ENCODE assay signal across 20 cellular contexts in the genomic region with DNA sequence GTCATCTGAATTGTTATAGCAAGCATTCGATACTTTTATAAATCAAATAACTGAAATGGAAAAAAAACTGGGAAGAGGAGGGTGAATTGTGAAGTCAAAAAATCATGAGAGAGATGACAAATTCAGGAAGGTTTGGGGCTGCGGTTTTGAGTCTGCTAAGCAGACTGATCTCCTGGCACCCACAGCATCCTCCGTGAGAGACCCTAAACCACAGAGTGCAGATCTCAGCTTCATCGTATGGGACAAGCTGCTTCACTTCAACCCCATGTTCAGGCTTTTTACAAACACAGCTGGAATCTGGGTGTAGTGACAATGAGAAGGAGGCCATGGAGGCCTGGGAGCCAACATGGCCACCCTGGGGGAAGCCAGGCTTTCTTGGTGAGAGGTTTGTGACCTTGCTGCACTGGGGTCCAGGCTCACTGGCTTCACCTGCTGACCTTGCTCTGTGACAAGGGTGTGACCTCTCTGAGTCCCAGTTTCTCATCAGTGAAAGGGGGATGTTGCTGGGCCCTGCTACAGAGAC. TPM values are rescaled to one million over a fixed set of nuclear protein-coding genes. Genes with fewer than 3 reads are reported as not detected.
DNase-seq lines count a peak whose midpoint lies in the region; ATAC-seq and TF ChIP-seq lines count a peak whose summit lies in the region.
"Had no signal": no experiment of that assay in that cellular context is flagged by ENCODE, and none has a peak within 500 bp of the region (broad histone marks: within the 10 kb centered on the region; RNA-seq: fewer than 3 reads in every experiment).

No MANE protein-coding gene starts in this region.

- H3K36me3 ChIP-seq in thyroid gland, result peaks cover 33 to 38% of the 10 kb centered on the region in 2 donors

- TF ChIP-seq CTCF in natural killer cell (IDR thresholded peaks at IDR 0.05) (no peak), thyroid gland (IDR thresholded peaks at IDR 0.05) (no peak)

- POLR2A ChIA-PET in activated CD4-positive, alpha-beta T cell treated with anti-CD3 and anti-CD28 coated beads for 36 hours (lab: Charles Lee), result no interaction called here

- H3K27me3 ChIP-seq in thyroid gland, result no peaks in the 10 kb centered on the region
- H3K27me3 ChIP-seq: vagina had no signal

- intact Hi-C loops in activated CD4-positive, alpha-beta T cell treated with anti-CD3 and anti-CD28 coated beads for 36 hours (cut with DNase I, micrococcal nuclease), result loop anchor here in 1 of 2 experiments (1.0 kb wide), 1 partner anchor 14 kb away; no protein-coding TSS in a partner anchor
- intact Hi-C loops in activated T-helper 2 cell treated with anti-CD3 and anti-CD28 coated beads, Interferon-gamma antibody, Interleukin-2, Interleukin-4, amounts not matched to agents 10 μg/mL and 5 μg/mL and 100 μg/mL, durations not matched to agents 14 hours and 24 hours and 36 hours (cut with micrococcal nuclease), result no loop called here
- intact Hi-C loops in natural killer cell (cut with micrococcal nuclease), result no loop called here
- intact Hi-C loops in left colon (cut with DNase I, micrococcal nuclease), result no loop called here
- intact Hi-C loops in thyroid gland (cut with DNase I), result no loop called here

- TF ChIP-seq POLR2A in thyroid gland (IDR thresholded peaks at IDR 0.05), result no peak

- H3K9me3 Mint-ChIP-seq in activated CD4-positive, alpha-beta T cell treated with anti-CD3 and anti-CD28 coated beads for 36 hours (ENCODE audit: low read depth), result no peaks in the 10 kb centered on the region
- H3K9me3 Mint-ChIP-seq in activated T-helper 2 cell treated with anti-CD3 and anti-CD28 coated beads, Interferon-gamma antibody, Interleukin-2, Interleukin-4, amounts not matched to agents 10 μg/mL and 5 μg/mL and 100 μg/mL, durations not matched to agents 14 hours and 24 hours and 36 hours, result no peaks in the 10 kb centered on the region
- H3K9me3 Mint-ChIP-seq in natural killer cell, result no peaks in the 10 kb centered on the region

- H3K4me3 Mint-ChIP-seq in activated CD4-positive, alpha-beta T cell treated with anti-CD3 and anti-CD28 coated beads for 36 hours, result no peak overlapping the region
- no peak overlapping the region for H3K4me3 Mint-ChIP-seq in activated T-helper 2 cell treated with anti-CD3 and anti-CD28 coated beads, Interferon-gamma antibody, Interleukin-2, Interleukin-4, amounts not matched to agents 10 μg/mL and 5 μg/mL and 100 μg/mL, durations not matched to agents 14 hours and 24 hours and 36 hours (ENCODE audit: low read depth)
- H3K4me3 Mint-ChIP-seq in natural killer cell, result peak overlapping the region; percentile 70
- H3K4me3 Mint-ChIP-seq: B cell had no signal

- no peak for DNase-seq in activated CD4-positive, alpha-beta T cell treated with anti-CD3 and anti-CD28 coated beads for 36 hours
- DNase-seq in activated CD4-positive, alpha-beta T cell treated with anti-CD3 and anti-CD28 coated beads for 48 hours, result no peak
- DNase-seq in GDM1 (lab: John Stamatoyannopoulos, UW) (peak; percentile 45), natural killer cell (no peak), left colon (no peak), thyroid gland (no peak)
- DNase-seq in activated T-helper 2 cell treated with anti-CD3 and anti-CD28 coated beads, Interferon-gamma antibody, Interleukin-2, Interleukin-4, amounts not matched to agents 10 μg/mL and 5 μg/mL and 100 μg/mL, durations not matched to agents 14 hours and 24 hours and 36 hours (ENCODE audit: low spot score), result no peak
- DNase-seq: 8988T; activated CD4-positive, alpha-beta T cell treated with anti-CD3 and anti-CD28 coated beads, Interleukin-2, amount 50 U/mL, for 1 hour; activated effector memory CD4-positive, alpha-beta T cell treated with Interleukin-2 at 50 U/mL for 16 hours; cerebellar nuclear complex; erythroblast; foreskin melanocyte; lower lobe of right lung; NCI-H1417; NCI-H524; substantia nigra had no signal

- peaks cover 19 to 32% of the 10 kb centered on the region in 2 donors for H3K4me1 ChIP-seq in thyroid gland
- H3K4me1 ChIP-seq: lower lobe of right lung, vagina had no signal

- H3K27ac ChIP-seq in thyroid gland, result peak overlapping the region in 1 of 3 donors; percentile 3
- H3K27ac ChIP-seq: lower lobe of right lung, vagina had no signal

- WGBS in thyroid gland, 2 donors, result 93 to 94% methylated on average over 4 of the region's 4 CpGs

- peaks cover 50% of the 10 kb centered on the region for H3K4me1 Mint-ChIP-seq in activated CD4-positive, alpha-beta T cell treated with anti-CD3 and anti-CD28 coated beads for 36 hours
- H3K4me1 Mint-ChIP-seq in activated T-helper 2 cell treated with anti-CD3 and anti-CD28 coated beads, Interferon-gamma antibody, Interleukin-2, Interleukin-4, amounts not matched to agents 10 μg/mL and 5 μg/mL and 100 μg/mL, durations not matched to agents 14 hours and 24 hours and 36 hours (ENCODE audit: low read depth), result peaks cover 43% of the 10 kb centered on the region
- H3K4me1 Mint-ChIP-seq in natural killer cell, result peaks cover 34 to 38% of the 10 kb centered on the region in 2 donors
- H3K4me1 Mint-ChIP-seq: B cell had no signal

- H3K27me3 Mint-ChIP-seq in activated CD4-positive, alpha-beta T cell treated with anti-CD3 and anti-CD28 coated beads for 36 hours, result no peaks in the 10 kb centered on the region
- no peaks in the 10 kb centered on the region for H3K27me3 Mint-ChIP-seq in activated T-helper 2 cell treated with anti-CD3 and anti-CD28 coated beads, Interferon-gamma antibody, Interleukin-2, Interleukin-4, amounts not matched to agents 10 μg/mL and 5 μg/mL and 100 μg/mL, durations not matched to agents 14 hours and 24 hours and 36 hours (ENCODE audit: low read depth)
- no peaks in the 10 kb centered on the region for H3K27me3 Mint-ChIP-seq in natural killer cell (ENCODE audit: low read depth in 2 of 2)
- H3K27me3 Mint-ChIP-seq: B cell had no signal

- peaks cover 55% of the 10 kb centered on the region for H3K36me3 Mint-ChIP-seq in activated CD4-positive, alpha-beta T cell treated with anti-CD3 and anti-CD28 coated beads for 36 hours (ENCODE audit: low read depth)
- peaks cover 79% of the 10 kb centered on the region for H3K36me3 Mint-ChIP-seq in activated T-helper 2 cell treated with anti-CD3 and anti-CD28 coated beads, Interferon-gamma antibody, Interleukin-2, Interleukin-4, amounts not matched to agents 10 μg/mL and 5 μg/mL and 100 μg/mL, durations not matched to agents 14 hours and 24 hours and 36 hours (ENCODE audit: low read depth)
- H3K36me3 Mint-ChIP-seq in natural killer cell, result peaks cover 25% of the 10 kb centered on the region

- CTCF ChIA-PET in activated CD4-positive, alpha-beta T cell treated with anti-CD3 and anti-CD28 coated beads for 36 hours (lab: Charles Lee), result interaction anchor here (0.9 kb wide), 1 partner anchor 10 kb away, joined by 4 read pairs; no protein-coding TSS in a partner anchor

- H3K9me3 ChIP-seq in thyroid gland, result no peaks in the 10 kb centered on the region
- H3K9me3 ChIP-seq: lower lobe of right lung, vagina had no signal

- no peak overlapping the region for H3K4me3 ChIP-seq in thyroid gland (replicated peaks in 1 of 3)
- H3K4me3 ChIP-seq: lower lobe of right lung, vagina had no signal

- no peak for ATAC-seq in activated CD4-positive, alpha-beta T cell treated with anti-CD3 and anti-CD28 coated beads for 36 hours
- peak in 2 of 3 donors; percentile 64 to 85 for ATAC-seq in natural killer cell
- no peak for ATAC-seq in left colon
- ATAC-seq in GM18868 (IDR thresholded peaks at IDR 0.05; ENCODE audit: unreplicated experiment), result no peak
- ATAC-seq: lower lobe of right lung had no signal

- peak overlapping the region; percentile 82 for H3K27ac Mint-ChIP-seq in activated CD4-positive, alpha-beta T cell treated with anti-CD3 and anti-CD28 coated beads for 36 hours
- peak overlapping the region; percentile 58 for H3K27ac Mint-ChIP-seq in activated T-helper 2 cell treated with anti-CD3 and anti-CD28 coated beads, Interferon-gamma antibody, Interleukin-2, Interleukin-4, amounts not matched to agents 10 μg/mL and 5 μg/mL and 100 μg/mL, durations not matched to agents 14 hours and 24 hours and 36 hours
- H3K27ac Mint-ChIP-seq in natural killer cell, result peak overlapping the region; percentile 43 to 57
- H3K27ac Mint-ChIP-seq: B cell had no signal

RNA-seq across cellular contexts. Expression of a gene that starts 19.4 kb away (rescaled TPM):
- 10 to 100 TPM; 37.6 to 48.5 TPM for total RNA-seq in activated CD4-positive, alpha-beta T cell treated with anti-CD3 and anti-CD28 coated beads for 36 hours
- 45.6 and 52.3 TPM in 2 replicates for total RNA-seq in activated T-helper 2 cell treated with anti-CD3 and anti-CD28 coated beads, Interferon-gamma antibody, Interleukin-2, Interleukin-4, amounts not matched to agents 10 μg/mL and 5 μg/mL and 100 μg/mL, durations not matched to agents 14 hours and 24 hours and 36 hours
- total RNA-seq in natural killer cell (10 to 100 TPM; 66.8 to 86.1 (median 80.3) TPM), left colon (10 to 100 TPM; 16.0 to 21.9 TPM), thyroid gland (10 to 100 TPM; 23.9 to 61.8 (median 52.0) TPM)

RNA-seq across cellular contexts. Expression of a gene that starts 19.6 kb away (rescaled TPM):
- total RNA-seq in activated CD4-positive, alpha-beta T cell treated with anti-CD3 and anti-CD28 coated beads for 36 hours, result 10 to 100 TPM; 42.8 to 59.8 TPM
- 54.4 and 59.6 TPM in 2 replicates for total RNA-seq in activated T-helper 2 cell treated with anti-CD3 and anti-CD28 coated beads, Interferon-gamma antibody, Interleukin-2, Interleukin-4, amounts not matched to agents 10 μg/mL and 5 μg/mL and 100 μg/mL, durations not matched to agents 14 hours and 24 hours and 36 hours
- total RNA-seq in natural killer cell (10 to 100 TPM; 93.7 to 97.9 (median 97.6) TPM), left colon (10 to 100 TPM; 34.6 to 41.3 TPM), thyroid gland (10 to 100 TPM; 59.4 to 89.2 (median 81.4) TPM)

RNA-seq across cellular contexts. Expression of a gene that starts 30.7 kb away (rescaled TPM):
- 10 to 100 TPM; 34.9 to 39.7 TPM for total RNA-seq in activated CD4-positive, alpha-beta T cell treated with anti-CD3 and anti-CD28 coated beads for 36 hours
- 52.5 and 55.8 TPM in 2 replicates for total RNA-seq in activated T-helper 2 cell treated with anti-CD3 and anti-CD28 coated beads, Interferon-gamma antibody, Interleukin-2, Interleukin-4, amounts not matched to agents 10 μg/mL and 5 μg/mL and 100 μg/mL, durations not matched to agents 14 hours and 24 hours and 36 hours
- 10 to 100 TPM; 26.1 to 36.4 (median 34.8) TPM for total RNA-seq in natural killer cell
- 10 to 100 TPM; 30.7 to 36.9 TPM for total RNA-seq in left colon
- total RNA-seq in thyroid gland, result 10 to 100 TPM; 30.0 to 61.2 (median 42.8) TPM

RNA-seq across cellular contexts. Expression of a gene that starts 51.7 kb away (rescaled TPM):
- total RNA-seq in activated CD4-positive, alpha-beta T cell treated with anti-CD3 and anti-CD28 coated beads for 36 hours, result 10 to 100 TPM; 18.0 to 22.1 TPM
- total RNA-seq in activated T-helper 2 cell treated with anti-CD3 and anti-CD28 coated beads, Interferon-gamma antibody, Interleukin-2, Interleukin-4, amounts not matched to agents 10 μg/mL and 5 μg/mL and 100 μg/mL, durations not matched to agents 14 hours and 24 hours and 36 hours, result 23.9 and 25.2 TPM in 2 replicates
- total RNA-seq in natural killer cell (10 to 100 TPM; 20.2 to 30.5 (median 23.9) TPM), left colon (10 to 100 TPM; 41.7 to 50.7 TPM), thyroid gland (10 to 100 TPM; 25.2 to 36.3 (median 29.7) TPM)

Comparison
In these comparisons a context has a peak if more than half of its experiments do, and no peak if none do; other contexts are left out.
1. ATAC-seq: peak in natural killer cell (2 of 3); none in activated CD4-positive, alpha-beta T cell treated with anti-CD3 and anti-CD28 coated beads for 36 hours (single experiment), left colon (single experiment) and GM18868 (single experiment).
2. Peak in every context shown above with its lines, with median percentiles within 50 percentile points of each other: H3K27ac Mint-ChIP-seq.